Comparison of ENCODE assay signal across 20 cellular contexts in the genomic region with DNA sequence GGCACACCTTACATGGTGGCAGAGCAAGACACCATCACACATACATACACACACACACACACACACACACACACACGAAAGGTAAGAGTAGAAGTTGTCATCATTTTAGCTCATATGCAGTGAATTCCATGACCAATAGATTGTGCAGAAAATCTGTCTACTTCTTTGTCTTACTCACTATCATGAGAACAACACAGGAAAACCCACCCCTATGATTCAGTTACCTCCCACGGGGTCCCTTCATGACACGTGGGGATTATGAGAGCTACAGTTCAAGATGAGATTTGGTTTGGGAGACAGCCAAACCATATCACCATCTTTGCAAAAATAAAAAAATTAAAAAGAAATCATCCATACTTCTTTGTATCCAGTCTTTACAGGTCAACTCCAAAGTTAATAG.
DNase-seq lines count a peak whose midpoint lies in the region; ATAC-seq and TF ChIP-seq lines count a peak whose summit lies in the region.
"Had no signal": no experiment of that assay in that cellular context is flagged by ENCODE, and none has a peak within 500 bp of the region (broad histone marks: within the 10 kb centered on the region; RNA-seq: fewer than 3 reads in every experiment).

No MANE protein-coding gene starts in this region.

- no peak overlapping the region for H3K9ac ChIP-seq in IMR-90 (ENCODE audit: low read depth, low read length)
- H3K9ac ChIP-seq: parathyroid adenoma had no signal

- TF ChIP-seq RAD21 in IMR-90 (IDR thresholded peaks at IDR 0.05; ENCODE audit: low read length), result no peak

- no peak overlapping the region for H3K14ac ChIP-seq in IMR-90 (replicated peaks; ENCODE audit: low read depth, low read length)

- no peak overlapping the region for H2AK5ac ChIP-seq in IMR-90 (ENCODE audit: low read depth, low read length)

- H3K23ac ChIP-seq in IMR-90 (ENCODE audit: low read depth, low read length), result no peak overlapping the region

- CTCF ChIA-PET in activated CD4-positive, alpha-beta T cell treated with anti-CD3 and anti-CD28 coated beads for 36 hours (lab: Charles Lee), result no interaction called here
- CTCF ChIA-PET in IMR-90 (lab: Yijun Ruan, JAX), result no interaction called here
- CTCF ChIA-PET in activated CD8-positive, alpha-beta memory T cell treated with anti-CD3 and anti-CD28 coated beads, Interleukin-2, amount 10 ng/mL, durations not matched to agents 7 days and 5 days (lab: Charles Lee), result no interaction called here

- no peaks in the 10 kb centered on the region for H3K27me3 ChIP-seq in IMR-90 (ENCODE audit: control insufficient read depth, insufficient read depth, low read length)
- H3K27me3 ChIP-seq: right lobe of liver, upper lobe of right lung had no signal

- peak; percentile 33 for DNase-seq in activated CD4-positive, alpha-beta T cell treated with anti-CD3 and anti-CD28 coated beads for 36 hours
- no peak for DNase-seq in activated CD4-positive, alpha-beta T cell treated with anti-CD3 and anti-CD28 coated beads, Interleukin-2, amount 50 U/mL, for 4 hours
- DNase-seq in IMR-90 (peak; percentile 62), chondrocyte (ENCODE audit: low spot score) (no peak), myocyte (ENCODE audit: low read depth) (peak; percentile 53)
- DNase-seq in activated CD8-positive, alpha-beta memory T cell treated with anti-CD3 and anti-CD28 coated beads, Interleukin-2, amount 10 ng/mL, durations not matched to agents 7 days and 5 days, result no peak
- DNase-seq: activated CD4-positive, alpha-beta T cell treated with anti-CD3 and anti-CD28 coated beads, Interleukin-2, amount 10 ng/mL, durations not matched to agents 24 days and 14 days; activated naive CD4-positive, alpha-beta T cell treated with anti-CD3 and anti-CD28 coated beads, Interleukin-2, amount 50 U/mL, for 16 hours; naive B cell; NCI-H2171 treated with DMSO at 0.1 percent for 48 hours; NCI-H748 treated with DMSO at 0.1 percent for 48 hours; right lobe of liver; SHP77; upper lobe of right lung had no signal

- H3K56ac ChIP-seq in IMR-90 (ENCODE audit: extremely low read depth, insufficient read depth, low read length), result no peak overlapping the region

- H2AFZ ChIP-seq in IMR-90 (replicated peaks; ENCODE audit: low read length, poor library complexity), result no peak overlapping the region
- H2AFZ ChIP-seq: GM23338, parathyroid adenoma had no signal

- no peak overlapping the region for H3K27ac ChIP-seq in IMR-90 (ENCODE audit: insufficient read depth, low read length)
- H3K27ac ChIP-seq: 22Rv1, coronary artery, parathyroid adenoma, right lobe of liver, upper lobe of right lung had no signal

- intact Hi-C loops in activated CD4-positive, alpha-beta T cell treated with anti-CD3 and anti-CD28 coated beads for 36 hours (cut with DNase I, micrococcal nuclease), result no loop called here
- intact Hi-C loops in IMR-90 (cut with micrococcal nuclease), result no loop called here

- H3K27ac Mint-ChIP-seq in activated CD4-positive, alpha-beta T cell treated with anti-CD3 and anti-CD28 coated beads for 36 hours, result no peak overlapping the region
- peak overlapping the region; percentile 59 for H3K27ac Mint-ChIP-seq in chondrocyte (ENCODE audit: unreplicated experiment)
- H3K27ac Mint-ChIP-seq in activated CD8-positive, alpha-beta memory T cell treated with anti-CD3 and anti-CD28 coated beads, Interleukin-2, amount 10 ng/mL, durations not matched to agents 7 days and 5 days, result no peak overlapping the region
- H3K27ac Mint-ChIP-seq: activated CD4-positive, alpha-beta T cell treated with anti-CD3 and anti-CD28 coated beads, Interleukin-2, amount 10 ng/mL, durations not matched to agents 24 days and 14 days; GM23338; naive B cell had no signal

- H3K4me3 ChIP-seq in IMR-90 (ENCODE audit: insufficient read depth, low read depth, low read length), result no peak overlapping the region
- H3K4me3 ChIP-seq: coronary artery, GM23338, right lobe of liver, upper lobe of right lung had no signal

- dilution Hi-C loops in IMR-90 (cut with HindIII; ENCODE audit: low sequenced_read_pairs, unreplicated experiment), result no loop called here

- WGBS in IMR-90 (ENCODE audit: extremely low coverage in 2 of 2, insufficient read length in 1 of 2), 2 experiments, result no CpG with 5 or more reads among the region's 3 CpGs

- H3K4me3 Mint-ChIP-seq in activated CD4-positive, alpha-beta T cell treated with anti-CD3 and anti-CD28 coated beads for 36 hours, result no peak overlapping the region
- H3K4me3 Mint-ChIP-seq in chondrocyte (ENCODE audit: unreplicated experiment), result no peak overlapping the region
- H3K4me3 Mint-ChIP-seq in activated CD8-positive, alpha-beta memory T cell treated with anti-CD3 and anti-CD28 coated beads, Interleukin-2, amount 10 ng/mL, durations not matched to agents 7 days and 5 days, result no peak overlapping the region
- H3K4me3 Mint-ChIP-seq: activated CD4-positive, alpha-beta T cell treated with anti-CD3 and anti-CD28 coated beads, Interleukin-2, amount 10 ng/mL, durations not matched to agents 24 days and 14 days; GM23338; naive B cell had no signal

- H2BK5ac ChIP-seq in IMR-90 (ENCODE audit: low read depth, low read length, poor library complexity, severe bottlenecking), result no peak overlapping the region

- no peak for TF ChIP-seq CTCF in IMR-90 (conservative IDR thresholded peaks at IDR 0.05; ENCODE audit: low read depth, low read length)
- TF ChIP-seq CTCF in chondrocyte (IDR thresholded peaks at IDR 0.05), result no peak

- no peak overlapping the region for H4K91ac ChIP-seq in IMR-90 (ENCODE audit: insufficient read depth, low read depth, low read length)

- no peak for TF ChIP-seq POLR2A in IMR-90 (IDR thresholded peaks at IDR 0.05; ENCODE audit: low read depth, low read length)

- H2BK20ac ChIP-seq in IMR-90 (ENCODE audit: low read depth, low read length), result no peak overlapping the region

- no peaks in the 10 kb centered on the region for H3K9me3 Mint-ChIP-seq in activated CD4-positive, alpha-beta T cell treated with anti-CD3 and anti-CD28 coated beads for 36 hours (ENCODE audit: low read depth)
- peaks cover 3% of the 10 kb centered on the region for H3K9me3 Mint-ChIP-seq in chondrocyte (ENCODE audit: low read depth)
- H3K9me3 Mint-ChIP-seq in activated CD8-positive, alpha-beta memory T cell treated with anti-CD3 and anti-CD28 coated beads, Interleukin-2, amount 10 ng/mL, durations not matched to agents 7 days and 5 days (ENCODE audit: low read depth), result no peaks in the 10 kb centered on the region
- H3K9me3 Mint-ChIP-seq: activated CD4-positive, alpha-beta T cell treated with anti-CD3 and anti-CD28 coated beads, Interleukin-2, amount 10 ng/mL, durations not matched to agents 24 days and 14 days; GM23338 had no signal

- H4K8ac ChIP-seq in IMR-90 (ENCODE audit: low read depth in 2 of 2, low read length in 2 of 2), result no peak overlapping the region

- ATAC-seq in activated CD4-positive, alpha-beta T cell treated with anti-CD3 and anti-CD28 coated beads for 36 hours, result no peak
- no peak for ATAC-seq in IMR-90 (ENCODE audit: low read depth)
- no peak for ATAC-seq in HG03457 (IDR thresholded peaks at IDR 0.05; ENCODE audit: unreplicated experiment)
- no peak for ATAC-seq in GM19463 (IDR thresholded peaks at IDR 0.05; ENCODE audit: unreplicated experiment)
- no peak for ATAC-seq in activated CD8-positive, alpha-beta memory T cell treated with anti-CD3 and anti-CD28 coated beads, Interleukin-2, amount 10 ng/mL, durations not matched to agents 7 days and 5 days
- ATAC-seq: GM23338, right lobe of liver, upper lobe of right lung had no signal

- H3K4me2 ChIP-seq in IMR-90 (ENCODE audit: low read depth, low read length), result no peak overlapping the region
- H3K4me2 ChIP-seq: GM23338 had no signal

- BruUV-seq in IMR-90 (replicated peaks; lab: Mats Ljungman, UMichigan), result no TSS peak

- H3K4me1 Mint-ChIP-seq in activated CD4-positive, alpha-beta T cell treated with anti-CD3 and anti-CD28 coated beads for 36 hours, result no peaks in the 10 kb centered on the region
- peaks cover 44% of the 10 kb centered on the region for H3K4me1 Mint-ChIP-seq in chondrocyte (ENCODE audit: low read depth)
- no peaks in the 10 kb centered on the region for H3K4me1 Mint-ChIP-seq in activated CD8-positive, alpha-beta memory T cell treated with anti-CD3 and anti-CD28 coated beads, Interleukin-2, amount 10 ng/mL, durations not matched to agents 7 days and 5 days
- H3K4me1 Mint-ChIP-seq: activated CD4-positive, alpha-beta T cell treated with anti-CD3 and anti-CD28 coated beads, Interleukin-2, amount 10 ng/mL, durations not matched to agents 24 days and 14 days; GM23338; naive B cell had no signal

- no peak overlapping the region for H4K5ac ChIP-seq in IMR-90 (ENCODE audit: low read depth, low read length)

- no peak overlapping the region for H3K18ac ChIP-seq in IMR-90 (ENCODE audit: low read depth, low read length)

- H3K4me1 ChIP-seq in IMR-90 (ENCODE audit: control insufficient read depth, insufficient read depth, low read length), result 0 out of 2 replicates have a peak, but pooled peaks cover 1% of the 10 kb centered on the region
- H3K4me1 ChIP-seq: parathyroid adenoma, right lobe of liver, upper lobe of right lung had no signal

- H3K36me3 ChIP-seq in IMR-90 (ENCODE audit: control insufficient read depth, insufficient read depth, low read length), result no peaks in the 10 kb centered on the region
- H3K36me3 ChIP-seq: right lobe of liver, upper lobe of right lung had no signal

- H3K36me3 Mint-ChIP-seq in activated CD4-positive, alpha-beta T cell treated with anti-CD3 and anti-CD28 coated beads for 36 hours (ENCODE audit: low read depth), result no peaks in the 10 kb centered on the region
- H3K36me3 Mint-ChIP-seq in chondrocyte (ENCODE audit: low read depth), result no peaks in the 10 kb centered on the region
- H3K36me3 Mint-ChIP-seq in activated CD8-positive, alpha-beta memory T cell treated with anti-CD3 and anti-CD28 coated beads, Interleukin-2, amount 10 ng/mL, durations not matched to agents 7 days and 5 days, result no peaks in the 10 kb centered on the region
- H3K36me3 Mint-ChIP-seq: naive B cell had no signal

- no peak overlapping the region for H2BK15ac ChIP-seq in IMR-90 (ENCODE audit: low read depth, low read length)

- no peaks in the 10 kb centered on the region for H3K27me3 Mint-ChIP-seq in activated CD4-positive, alpha-beta T cell treated with anti-CD3 and anti-CD28 coated beads for 36 hours
- H3K27me3 Mint-ChIP-seq in chondrocyte (ENCODE audit: low read depth), result no peaks in the 10 kb centered on the region
- H3K27me3 Mint-ChIP-seq in activated CD8-positive, alpha-beta memory T cell treated with anti-CD3 and anti-CD28 coated beads, Interleukin-2, amount 10 ng/mL, durations not matched to agents 7 days and 5 days, result no peaks in the 10 kb centered on the region
- H3K27me3 Mint-ChIP-seq: activated CD4-positive, alpha-beta T cell treated with anti-CD3 and anti-CD28 coated beads, Interleukin-2, amount 10 ng/mL, durations not matched to agents 24 days and 14 days had no signal

- no peaks in the 10 kb centered on the region for H3K79me1 ChIP-seq in IMR-90 (ENCODE audit: low read depth in 1 of 2, low read length in 2 of 2)

- in situ Hi-C loops in IMR-90 (cut with MboI; ENCODE audit: low sequenced_read_pairs), result no loop called here

- no peak overlapping the region for H2AK9ac ChIP-seq in IMR-90 (replicated peaks; ENCODE audit: low read depth, low read length, poor library complexity)

- no peaks in the 10 kb centered on the region for H4K20me1 ChIP-seq in IMR-90 (ENCODE audit: insufficient read depth, low read length)

- H2BK120ac ChIP-seq in IMR-90 (ENCODE audit: low read depth, low read length), result no peak overlapping the region

- H3K9me3 ChIP-seq in IMR-90 (ENCODE audit: control insufficient read depth, insufficient read depth, low read length), result no peaks in the 10 kb centered on the region
- H3K9me3 ChIP-seq: right lobe of liver, upper lobe of right lung had no signal

- POLR2A ChIA-PET in activated CD4-positive, alpha-beta T cell treated with anti-CD3 and anti-CD28 coated beads for 36 hours (lab: Charles Lee), result no interaction called here
- POLR2A ChIA-PET in IMR-90 (lab: Charles Lee; ENCODE audit: unreplicated experiment), result no interaction called here

- no peaks in the 10 kb centered on the region; the same call in 1 of the 2 replicates for H3K9me1 ChIP-seq in IMR-90 (ENCODE audit: insufficient read depth, low read length)

- no peak overlapping the region for H3K4ac ChIP-seq in IMR-90 (ENCODE audit: low read depth, low read length)

Comparison
In these comparisons a context has a peak if more than half of its experiments do, and no peak if none do; other contexts are left out.
1. DNase-seq: peak in activated CD4-positive, alpha-beta T cell treated with anti-CD3 and anti-CD28 coated beads for 36 hours (single experiment), IMR-90 (single experiment) and myocyte (single experiment); none in activated CD4-positive, alpha-beta T cell treated with anti-CD3 and anti-CD28 coated beads, Interleukin-2, amount 50 U/mL, for 4 hours (0 of 2), chondrocyte (single experiment) and activated CD8-positive, alpha-beta memory T cell treated with anti-CD3 and anti-CD28 coated beads, Interleukin-2, amount 10 ng/mL, durations not matched to agents 7 days and 5 days (single experiment).